ENCODE assay signal across 9 cellular contexts in the genomic region with DNA sequence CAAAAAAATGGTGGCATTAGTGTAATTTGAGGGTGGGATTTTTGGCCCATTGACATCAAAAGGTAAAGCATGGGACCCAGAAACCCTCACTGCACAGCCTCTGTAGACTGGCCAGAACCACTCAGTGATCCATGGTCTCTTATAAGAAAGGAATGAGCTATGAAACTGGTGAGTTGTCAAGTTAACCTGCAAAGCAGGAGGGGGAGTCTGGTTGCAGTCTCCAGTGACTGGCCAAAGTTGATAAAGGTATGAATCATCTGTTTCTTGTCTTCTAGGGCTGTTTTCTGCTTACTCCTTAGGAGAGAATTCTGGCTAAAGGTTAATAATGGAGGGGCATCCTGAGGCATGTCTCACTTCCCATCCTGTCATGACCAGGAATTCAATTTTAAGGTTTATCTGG.
"Had no signal": no experiment of that assay in that cellular context is flagged by ENCODE, and none has a peak within 500 bp of the region (broad histone marks: within the 10 kb centered on the region; RNA-seq: fewer than 3 reads in every experiment).

No MANE protein-coding gene starts in this region.

- H3K9me3 ChIP-seq: HAP-1 had no signal

- H3K4me3 Mint-ChIP-seq: HFFc6, IgD-negative memory B cell had no signal

- DNase-seq: GM23248, GOT3, H7, HFFc6 had no signal

- H2AFZ ChIP-seq: GM23248 had no signal

- H3K27ac ChIP-seq: GM23248, HL-60 had no signal

- H3K27ac Mint-ChIP-seq: HFFc6, IgD-negative memory B cell had no signal

- H3K4me1 ChIP-seq: HAP-1 had no signal

- H3K36me3 ChIP-seq: HAP-1 had no signal

- ATAC-seq: HCT116, HepG2 had no signal

- H3K4me3 ChIP-seq: GM23248, HAP-1 had no signal

- H3K4me1 Mint-ChIP-seq: IgD-negative memory B cell had no signal
